In the genomic region with DNA sequence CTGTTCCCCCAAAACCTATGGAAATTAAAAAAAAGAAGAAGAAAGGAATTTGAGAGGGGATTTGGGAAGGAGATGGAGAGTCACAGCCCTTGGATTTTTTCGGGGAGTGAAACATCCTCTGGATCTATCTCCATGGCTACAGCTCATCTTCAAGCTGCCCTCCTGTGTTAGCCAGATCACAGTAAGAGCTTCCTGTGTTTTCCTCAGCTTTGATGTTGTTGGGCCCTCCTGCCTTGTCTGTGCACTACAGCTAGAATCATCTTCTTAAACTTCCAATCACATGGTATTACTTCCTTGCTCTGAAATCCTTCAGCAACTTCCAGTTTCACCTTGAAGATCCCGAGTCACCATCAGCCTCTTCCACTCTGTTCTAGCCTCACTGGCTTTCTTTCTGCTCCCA, we compare ENCODE assay signal across 31 cellular contexts.
"Had no signal": no experiment of that assay in that cellular context is flagged by ENCODE, and none has a peak within 500 bp of the region (broad histone marks: within the 10 kb centered on the region; RNA-seq: fewer than 3 reads in every experiment).

No MANE protein-coding gene starts in this region.

- H3K4me3 ChIP-seq: adrenal gland, breast epithelium, cardiac muscle cell, colonic mucosa, esophagus squamous epithelium, gastroesophageal sphincter, heart right ventricle, hepatocyte had no signal

- H3K36me3 ChIP-seq: adrenal gland, breast epithelium, cardiac muscle cell, colonic mucosa, esophagus squamous epithelium, gastroesophageal sphincter, heart right ventricle had no signal

- H3K4me2 ChIP-seq: hepatocyte had no signal

- H2AFZ ChIP-seq: hepatocyte had no signal

- H3K27me3 Mint-ChIP-seq: activated CD4-positive, alpha-beta T cell treated with anti-CD3 and anti-CD28 coated beads for 36 hours; activated CD8-positive, alpha-beta T cell treated with anti-CD3 and anti-CD28 coated beads for 36 hours; activated T-helper 17 cell treated with anti-CD3 and anti-CD28 coated beads, Interleukin-2, amount 50 U/mL, for 72 hours had no signal

- DNase-seq: activated CD4-positive, alpha-beta T cell treated with anti-CD3 and anti-CD28 coated beads for 36 hours; activated CD4-positive, alpha-beta T cell treated with anti-CD3 and anti-CD28 coated beads, Interleukin-2, amount 50 U/mL, for 1 hour; activated CD4-positive, alpha-beta T cell treated with anti-CD3 and anti-CD28 coated beads, Interleukin-2, amount 50 U/mL, for 48 hours; activated CD4-positive, CD25-positive, alpha-beta regulatory T cell; activated CD4-positive, CD25-positive, alpha-beta regulatory T cell treated with anti-CD3 and anti-CD28 coated beads, Interleukin-2, amount 50 U/mL, for 72 hours; activated CD8-positive, alpha-beta memory T cell treated with anti-CD3 and anti-CD28 coated beads for 24 hours; activated CD8-positive, alpha-beta T cell treated with anti-CD3 and anti-CD28 coated beads for 36 hours; activated effector memory CD4-positive, alpha-beta T cell treated with Interleukin-2 at 50 U/mL for 16 hours; activated gamma-delta T cell treated with Interleukin-2 at 50 U/mL for 16 hours; activated naive CD4-positive, alpha-beta T cell treated with Interleukin-2 at 50 U/mL for 16 hours; activated T-cell treated with anti-CD3 and anti-CD28 coated beads, Interleukin-2, amount 50 U/mL, for 4 hours; adrenal gland; amygdala; aorta; central memory CD4-positive, alpha-beta T cell; cerebellar nuclear complex; colonic mucosa; effector CD8-positive, alpha-beta T cell; esophagus squamous epithelium; foreskin melanocyte; heart right ventricle; T-helper 1 cell; T-helper 2 cell had no signal

- H3K9me3 Mint-ChIP-seq: activated CD8-positive, alpha-beta T cell treated with anti-CD3 and anti-CD28 coated beads for 36 hours had no signal

- H3K36me3 Mint-ChIP-seq: brain had no signal

- H3K4me1 ChIP-seq: adrenal gland, breast epithelium, colonic mucosa, esophagus squamous epithelium, gastroesophageal sphincter, heart right ventricle had no signal

- H3K9me3 ChIP-seq: adrenal gland, breast epithelium, colonic mucosa, esophagus squamous epithelium, gastroesophageal sphincter, heart right ventricle had no signal

- H3K27ac Mint-ChIP-seq: activated CD4-positive, alpha-beta T cell treated with anti-CD3 and anti-CD28 coated beads for 36 hours; activated CD8-positive, alpha-beta T cell treated with anti-CD3 and anti-CD28 coated beads for 36 hours; activated T-helper 17 cell treated with anti-CD3 and anti-CD28 coated beads, Interleukin-2, amount 50 U/mL, for 72 hours; brain had no signal

- ATAC-seq: activated CD4-positive, alpha-beta T cell treated with anti-CD3 and anti-CD28 coated beads for 36 hours; activated CD8-positive, alpha-beta T cell treated with anti-CD3 and anti-CD28 coated beads for 36 hours; activated naive CD4-positive, alpha-beta T cell treated with anti-CD3 and anti-CD28 coated beads, Interleukin-2, amount 50 U/mL, for 72 hours; activated T-cell treated with anti-CD3 and anti-CD28 coated beads, Interleukin-2, amount 50 U/mL, for 4 hours; activated T-helper 17 cell treated with anti-CD3 and anti-CD28 coated beads, Interleukin-2, amount 50 U/mL, for 72 hours; gastroesophageal sphincter; heart right ventricle had no signal

- H3K27ac ChIP-seq: adrenal gland, breast epithelium, cardiac muscle cell, colonic mucosa, epithelial cell of prostate, esophagus squamous epithelium, gastroesophageal sphincter, heart right ventricle, hepatocyte had no signal

- H3K4me1 Mint-ChIP-seq: brain had no signal

- H3K27me3 ChIP-seq: adrenal gland, breast epithelium, colonic mucosa, hepatocyte had no signal

- H3K79me2 ChIP-seq: hepatocyte had no signal

- H3K4me3 Mint-ChIP-seq: activated CD4-positive, alpha-beta T cell treated with anti-CD3 and anti-CD28 coated beads for 36 hours; activated CD8-positive, alpha-beta T cell treated with anti-CD3 and anti-CD28 coated beads for 36 hours; activated T-cell treated with anti-CD3 and anti-CD28 coated beads, Interleukin-2, amount 50 U/mL, for 4 hours; activated T-helper 17 cell treated with anti-CD3 and anti-CD28 coated beads, Interleukin-2, amount 50 U/mL, for 72 hours; brain had no signal
